9 cellular contexts compared by ENCODE assay signal in the genomic region with DNA sequence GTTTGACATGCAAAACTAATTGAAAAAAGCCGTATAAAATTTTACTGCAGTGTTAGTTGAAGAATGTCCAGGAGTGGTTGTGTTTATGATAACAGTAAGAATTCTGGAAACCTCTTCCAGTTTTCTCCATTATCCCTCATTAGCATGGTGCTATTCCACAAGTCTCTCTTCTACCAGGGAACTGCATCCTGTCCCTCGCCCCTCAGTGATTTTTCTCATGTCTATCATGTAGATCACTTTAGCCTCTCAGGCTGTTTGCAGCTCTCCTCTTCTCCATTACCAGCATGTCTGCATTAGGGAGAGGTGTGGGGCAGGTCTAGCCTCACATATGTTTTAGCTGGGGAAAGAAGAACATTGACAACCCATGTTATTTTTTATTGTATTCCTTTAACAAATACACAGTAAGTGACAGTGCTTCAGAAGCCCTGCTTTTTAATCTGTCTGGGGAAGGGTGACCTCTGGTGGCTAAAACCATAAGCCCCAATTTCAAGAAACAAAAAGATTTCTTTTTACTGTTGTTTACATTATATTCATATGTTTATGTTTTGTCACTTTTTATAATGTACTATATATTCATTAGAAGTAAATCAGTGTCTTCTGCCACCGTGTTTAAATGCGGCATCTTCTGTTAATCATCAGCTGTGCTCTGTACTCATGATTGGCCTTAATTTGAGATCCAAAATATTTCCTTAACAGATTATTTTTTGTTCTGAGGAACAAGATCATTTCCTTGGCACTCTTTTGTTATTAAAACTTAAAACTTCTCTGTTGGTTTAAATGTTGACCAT.
DNase-seq lines count a peak whose midpoint lies in the region; ATAC-seq and TF ChIP-seq lines count a peak whose summit lies in the region.
"Had no signal": no experiment of that assay in that cellular context is flagged by ENCODE, and none has a peak within 500 bp of the region (broad histone marks: within the 10 kb centered on the region; RNA-seq: fewer than 3 reads in every experiment).

No MANE protein-coding gene starts in this region.

- no peak overlapping the region for H3K4me3 ChIP-seq in NB4 (ENCODE audit: low read depth, low read length)

- ATAC-seq in Right ventricle myocardium inferior, result peak; percentile 60
- no peak for ATAC-seq in stimulated activated naive CD8-positive, alpha-beta T cell treated with anti-CD3 and anti-CD28 coated beads, Interleukin-15, amount 100 ng/mL, for 72 hours
- no peak for ATAC-seq in GM18502 (IDR thresholded peaks at IDR 0.05; ENCODE audit: poor library complexity, unreplicated experiment)
- no peak for ATAC-seq in HG02571 (IDR thresholded peaks at IDR 0.05; ENCODE audit: unreplicated experiment)

- H3K4me1 Mint-ChIP-seq in stimulated activated naive CD8-positive, alpha-beta T cell treated with anti-CD3 and anti-CD28 coated beads, Interleukin-15, amount 100 ng/mL, for 72 hours, result no peaks in the 10 kb centered on the region

- no peak overlapping the region for H3K27ac Mint-ChIP-seq in stimulated activated naive CD8-positive, alpha-beta T cell treated with anti-CD3 and anti-CD28 coated beads, Interleukin-15, amount 100 ng/mL, for 72 hours
- H3K27ac Mint-ChIP-seq: dendritic cell treated with granulocyte-macrophage colony-stimulating factor and Interleukin-4, amounts not matched to agents 40 ng/mL and 50 ng/mL, for 4 days had no signal

- no peak overlapping the region for H3K4me3 Mint-ChIP-seq in stimulated activated naive CD8-positive, alpha-beta T cell treated with anti-CD3 and anti-CD28 coated beads, Interleukin-15, amount 100 ng/mL, for 72 hours
- H3K4me3 Mint-ChIP-seq: dendritic cell treated with granulocyte-macrophage colony-stimulating factor and Interleukin-4, amounts not matched to agents 40 ng/mL and 50 ng/mL, for 4 days had no signal

- no peak for TF ChIP-seq POLR2A in NB4 (IDR thresholded peaks at IDR 0.05; ENCODE audit: extremely low read depth, insufficient read length)

- no peaks in the 10 kb centered on the region for H3K9me3 Mint-ChIP-seq in stimulated activated naive CD8-positive, alpha-beta T cell treated with anti-CD3 and anti-CD28 coated beads, Interleukin-15, amount 100 ng/mL, for 72 hours
- H3K9me3 Mint-ChIP-seq: dendritic cell treated with granulocyte-macrophage colony-stimulating factor and Interleukin-4, amounts not matched to agents 40 ng/mL and 50 ng/mL, for 4 days had no signal

- intact Hi-C loops in Right ventricle myocardium inferior (cut with DNase I), result loop anchor here (2.0 to 5.0 kb wide), 3 partner anchors 72 to 592 kb away; a partner anchor contains a TSS
- intact Hi-C loops in cardiac septum (cut with DNase I), result loop anchor here (2.0 kb wide), 1 partner anchor 592 kb away; no protein-coding TSS in a partner anchor

- TF ChIP-seq CTCF in NB4 (IDR thresholded peaks at IDR 0.05; ENCODE audit: low read depth, low read length), result peak; percentile 95

- no peak for DNase-seq in Right ventricle myocardium inferior (ENCODE audit: missing footprints)
- no peak for DNase-seq in cardiac septum (ENCODE audit: low spot score)
- DNase-seq in NB4 (ENCODE audit: low read depth), result peak; percentile 76
- DNase-seq in astrocyte of the hippocampus (ENCODE audit: low read depth, low spot score), result peak; percentile 66
- peak; percentile 31 for DNase-seq in iPS-NIHi7 (ENCODE audit: extremely low spot score)
- DNase-seq in stimulated activated naive CD8-positive, alpha-beta T cell treated with anti-CD3 and anti-CD28 coated beads, Interleukin-15, amount 100 ng/mL, for 72 hours, result peak; percentile 14 to 17

- H3K27me3 Mint-ChIP-seq in stimulated activated naive CD8-positive, alpha-beta T cell treated with anti-CD3 and anti-CD28 coated beads, Interleukin-15, amount 100 ng/mL, for 72 hours, result no peaks in the 10 kb centered on the region
- H3K27me3 Mint-ChIP-seq: dendritic cell treated with granulocyte-macrophage colony-stimulating factor and Interleukin-4, amounts not matched to agents 40 ng/mL and 50 ng/mL, for 4 days had no signal

Comparison
In these comparisons a context has a peak if more than half of its experiments do, and no peak if none do; other contexts are left out.
1. DNase-seq: peak in NB4 (single experiment), astrocyte of the hippocampus (single experiment), iPS-NIHi7 (single experiment) and stimulated activated naive CD8-positive, alpha-beta T cell treated with anti-CD3 and anti-CD28 coated beads, Interleukin-15, amount 100 ng/mL, for 72 hours (2 of 2); none in Right ventricle myocardium inferior (single experiment) and cardiac septum (single experiment).